2 cellular contexts compared by ENCODE assay signal in genomic region chr3:150335631-150336030, GRCh38.
TF ChIP-seq lines count a peak whose summit lies in the region.

No MANE protein-coding gene starts in this region.

TF ChIP-seq in GM23338, 12 proteins besides CTCF, POLR2A, EP300 and RAD21:
- TF ChIP-seq CREB1 (CRISPR knock-in tag; IDR thresholded peaks at IDR 0.05; ENCODE audit: low read depth) (no peak), NANOG (IDR thresholded peaks at IDR 0.05; ENCODE audit: borderline replicate concordance) (no peak)
- TF ChIP-seq, protein P1, sequence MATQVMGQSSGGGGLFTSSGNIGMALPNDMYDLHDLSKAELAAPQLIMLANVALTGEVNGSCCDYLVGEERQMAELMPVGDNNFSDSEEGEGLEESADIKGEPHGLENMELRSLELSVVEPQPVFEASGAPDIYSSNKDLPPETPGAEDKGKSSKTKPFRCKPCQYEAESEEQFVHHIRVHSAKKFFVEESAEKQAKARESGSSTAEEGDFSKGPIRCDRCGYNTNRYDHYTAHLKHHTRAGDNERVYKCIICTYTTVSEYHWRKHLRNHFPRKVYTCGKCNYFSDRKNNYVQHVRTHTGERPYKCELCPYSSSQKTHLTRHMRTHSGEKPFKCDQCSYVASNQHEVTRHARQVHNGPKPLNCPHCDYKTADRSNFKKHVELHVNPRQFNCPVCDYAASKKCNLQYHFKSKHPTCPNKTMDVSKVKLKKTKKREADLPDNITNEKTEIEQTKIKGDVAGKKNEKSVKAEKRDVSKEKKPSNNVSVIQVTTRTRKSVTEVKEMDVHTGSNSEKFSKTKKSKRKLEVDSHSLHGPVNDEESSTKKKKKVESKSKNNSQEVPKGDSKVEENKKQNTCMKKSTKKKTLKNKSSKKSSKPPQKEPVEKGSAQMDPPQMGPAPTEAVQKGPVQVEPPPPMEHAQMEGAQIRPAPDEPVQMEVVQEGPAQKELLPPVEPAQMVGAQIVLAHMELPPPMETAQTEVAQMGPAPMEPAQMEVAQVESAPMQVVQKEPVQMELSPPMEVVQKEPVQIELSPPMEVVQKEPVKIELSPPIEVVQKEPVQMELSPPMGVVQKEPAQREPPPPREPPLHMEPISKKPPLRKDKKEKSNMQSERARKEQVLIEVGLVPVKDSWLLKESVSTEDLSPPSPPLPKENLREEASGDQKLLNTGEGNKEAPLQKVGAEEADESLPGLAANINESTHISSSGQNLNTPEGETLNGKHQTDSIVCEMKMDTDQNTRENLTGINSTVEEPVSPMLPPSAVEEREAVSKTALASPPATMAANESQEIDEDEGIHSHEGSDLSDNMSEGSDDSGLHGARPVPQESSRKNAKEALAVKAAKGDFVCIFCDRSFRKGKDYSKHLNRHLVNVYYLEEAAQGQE (IDR thresholded peaks at IDR 0.05; ENCODE audit: unreplicated experiment), result no peak
- TF ChIP-seq, protein P2, sequence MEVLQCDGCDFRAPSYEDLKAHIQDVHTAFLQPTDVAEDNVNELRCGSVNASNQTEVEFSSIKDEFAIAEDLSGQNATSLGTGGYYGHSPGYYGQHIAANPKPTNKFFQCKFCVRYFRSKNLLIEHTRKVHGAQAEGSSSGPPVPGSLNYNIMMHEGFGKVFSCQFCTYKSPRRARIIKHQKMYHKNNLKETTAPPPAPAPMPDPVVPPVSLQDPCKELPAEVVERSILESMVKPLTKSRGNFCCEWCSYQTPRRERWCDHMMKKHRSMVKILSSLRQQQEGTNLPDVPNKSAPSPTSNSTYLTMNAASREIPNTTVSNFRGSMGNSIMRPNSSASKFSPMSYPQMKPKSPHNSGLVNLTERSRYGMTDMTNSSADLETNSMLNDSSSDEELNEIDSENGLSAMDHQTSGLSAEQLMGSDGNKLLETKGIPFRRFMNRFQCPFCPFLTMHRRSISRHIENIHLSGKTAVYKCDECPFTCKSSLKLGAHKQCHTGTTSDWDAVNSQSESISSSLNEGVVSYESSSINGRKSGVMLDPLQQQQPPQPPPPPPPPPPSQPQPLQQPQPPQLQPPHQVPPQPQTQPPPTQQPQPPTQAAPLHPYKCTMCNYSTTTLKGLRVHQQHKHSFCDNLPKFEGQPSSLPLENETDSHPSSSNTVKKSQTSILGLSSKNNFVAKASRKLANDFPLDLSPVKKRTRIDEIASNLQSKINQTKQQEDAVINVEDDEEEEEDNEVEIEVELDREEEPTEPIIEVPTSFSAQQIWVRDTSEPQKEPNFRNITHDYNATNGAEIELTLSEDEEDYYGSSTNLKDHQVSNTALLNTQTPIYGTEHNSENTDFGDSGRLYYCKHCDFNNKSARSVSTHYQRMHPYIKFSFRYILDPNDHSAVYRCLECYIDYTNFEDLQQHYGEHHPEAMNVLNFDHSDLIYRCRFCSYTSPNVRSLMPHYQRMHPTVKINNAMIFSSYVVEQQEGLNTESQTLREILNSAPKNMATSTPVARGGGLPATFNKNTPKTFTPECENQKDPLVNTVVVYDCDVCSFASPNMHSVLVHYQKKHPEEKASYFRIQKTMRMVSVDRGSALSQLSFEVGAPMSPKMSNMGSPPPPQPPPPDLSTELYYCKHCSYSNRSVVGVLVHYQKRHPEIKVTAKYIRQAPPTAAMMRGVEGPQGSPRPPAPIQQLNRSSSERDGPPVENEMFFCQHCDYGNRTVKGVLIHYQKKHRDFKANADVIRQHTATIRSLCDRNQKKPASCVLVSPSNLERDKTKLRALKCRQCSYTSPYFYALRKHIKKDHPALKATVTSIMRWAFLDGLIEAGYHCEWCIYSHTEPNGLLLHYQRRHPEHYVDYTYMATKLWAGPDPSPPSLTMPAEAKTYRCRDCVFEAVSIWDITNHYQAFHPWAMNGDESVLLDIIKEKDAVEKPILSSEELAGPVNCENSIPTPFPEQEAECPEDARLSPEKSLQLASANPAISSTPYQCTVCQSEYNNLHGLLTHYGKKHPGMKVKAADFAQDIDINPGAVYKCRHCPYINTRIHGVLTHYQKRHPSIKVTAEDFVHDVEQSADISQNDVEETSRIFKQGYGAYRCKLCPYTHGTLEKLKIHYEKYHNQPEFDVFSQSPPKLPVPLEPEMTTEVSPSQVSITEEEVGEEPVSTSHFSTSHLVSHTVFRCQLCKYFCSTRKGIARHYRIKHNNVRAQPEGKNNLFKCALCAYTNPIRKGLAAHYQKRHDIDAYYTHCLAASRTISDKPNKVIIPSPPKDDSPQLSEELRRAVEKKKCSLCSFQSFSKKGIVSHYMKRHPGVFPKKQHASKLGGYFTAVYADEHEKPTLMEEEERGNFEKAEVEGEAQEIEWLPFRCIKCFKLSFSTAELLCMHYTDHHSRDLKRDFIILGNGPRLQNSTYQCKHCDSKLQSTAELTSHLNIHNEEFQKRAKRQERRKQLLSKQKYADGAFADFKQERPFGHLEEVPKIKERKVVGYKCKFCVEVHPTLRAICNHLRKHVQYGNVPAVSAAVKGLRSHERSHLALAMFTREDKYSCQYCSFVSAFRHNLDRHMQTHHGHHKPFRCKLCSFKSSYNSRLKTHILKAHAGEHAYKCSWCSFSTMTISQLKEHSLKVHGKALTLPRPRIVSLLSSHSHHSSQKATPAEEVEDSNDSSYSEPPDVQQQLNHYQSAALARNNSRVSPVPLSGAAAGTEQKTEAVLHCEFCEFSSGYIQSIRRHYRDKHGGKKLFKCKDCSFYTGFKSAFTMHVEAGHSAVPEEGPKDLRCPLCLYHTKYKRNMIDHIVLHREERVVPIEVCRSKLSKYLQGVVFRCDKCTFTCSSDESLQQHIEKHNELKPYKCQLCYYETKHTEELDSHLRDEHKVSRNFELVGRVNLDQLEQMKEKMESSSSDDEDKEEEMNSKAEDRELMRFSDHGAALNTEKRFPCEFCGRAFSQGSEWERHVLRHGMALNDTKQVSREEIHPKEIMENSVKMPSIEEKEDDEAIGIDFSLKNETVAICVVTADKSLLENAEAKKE (CRISPR knock-in tag; IDR thresholded peaks at IDR 0.05), result no peak

TF ChIP-seq in H1, 55 proteins besides CTCF, POLR2A, EP300 and RAD21:
- TF ChIP-seq KDM5A (IDR thresholded peaks at IDR 0.05; ENCODE audit: low read length), result no peak
- TF ChIP-seq, protein P3, sequence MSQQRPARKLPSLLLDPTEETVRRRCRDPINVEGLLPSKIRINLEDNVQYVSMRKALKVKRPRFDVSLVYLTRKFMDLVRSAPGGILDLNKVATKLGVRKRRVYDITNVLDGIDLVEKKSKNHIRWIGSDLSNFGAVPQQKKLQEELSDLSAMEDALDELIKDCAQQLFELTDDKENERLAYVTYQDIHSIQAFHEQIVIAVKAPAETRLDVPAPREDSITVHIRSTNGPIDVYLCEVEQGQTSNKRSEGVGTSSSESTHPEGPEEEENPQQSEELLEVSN (IDR thresholded peaks at IDR 0.05), result no peak
- no peak for TF ChIP-seq SIN3A (conservative IDR thresholded peaks at IDR 0.05 in 1 of 2, IDR thresholded peaks at IDR 0.05 in 1 of 2; ENCODE audit: low read depth in 1 of 2, low read length in 2 of 2)
- TF ChIP-seq USF2 (IDR thresholded peaks at IDR 0.05; ENCODE audit: low read length), result no peak
- TF ChIP-seq BRCA1 (IDR thresholded peaks at IDR 0.05; ENCODE audit: low read depth, low read length), result no peak
- no peak for TF ChIP-seq CHD1 (IDR thresholded peaks at IDR 0.05; ENCODE audit: low read depth, low read length)
- no peak for TF ChIP-seq HDAC6 (IDR thresholded peaks at IDR 0.05; ENCODE audit: low read depth, low read length)
- no peak for TF ChIP-seq GABPA (IDR thresholded peaks at IDR 0.05; ENCODE audit: borderline replicate concordance, insufficient read depth, low read length)
- no peak for TF ChIP-seq JUND (IDR thresholded peaks at IDR 0.05; ENCODE audit: low read length)
- TF ChIP-seq POLR2AphosphoS5 (IDR thresholded peaks at IDR 0.05; ENCODE audit: low read depth, low read length), result no peak
- no peak for TF ChIP-seq MAFK (IDR thresholded peaks at IDR 0.05; ENCODE audit: low read depth, low read length)
- TF ChIP-seq SIX5 (IDR thresholded peaks at IDR 0.05; ENCODE audit: low read depth, low read length), result no peak
- no peak for TF ChIP-seq KDM4A (IDR thresholded peaks at IDR 0.05; ENCODE audit: low read depth, low read length, severe bottlenecking)
- no peak for TF ChIP-seq CREB1 (IDR thresholded peaks at IDR 0.05)
- no peak for TF ChIP-seq RNF2 (IDR thresholded peaks at IDR 0.05; ENCODE audit: borderline replicate concordance, low read depth, low read length, missing control alignments, poor library complexity, severe bottlenecking)
- no peak for TF ChIP-seq CHD2 (IDR thresholded peaks at IDR 0.05; ENCODE audit: low read length)
- TF ChIP-seq, protein P4, sequence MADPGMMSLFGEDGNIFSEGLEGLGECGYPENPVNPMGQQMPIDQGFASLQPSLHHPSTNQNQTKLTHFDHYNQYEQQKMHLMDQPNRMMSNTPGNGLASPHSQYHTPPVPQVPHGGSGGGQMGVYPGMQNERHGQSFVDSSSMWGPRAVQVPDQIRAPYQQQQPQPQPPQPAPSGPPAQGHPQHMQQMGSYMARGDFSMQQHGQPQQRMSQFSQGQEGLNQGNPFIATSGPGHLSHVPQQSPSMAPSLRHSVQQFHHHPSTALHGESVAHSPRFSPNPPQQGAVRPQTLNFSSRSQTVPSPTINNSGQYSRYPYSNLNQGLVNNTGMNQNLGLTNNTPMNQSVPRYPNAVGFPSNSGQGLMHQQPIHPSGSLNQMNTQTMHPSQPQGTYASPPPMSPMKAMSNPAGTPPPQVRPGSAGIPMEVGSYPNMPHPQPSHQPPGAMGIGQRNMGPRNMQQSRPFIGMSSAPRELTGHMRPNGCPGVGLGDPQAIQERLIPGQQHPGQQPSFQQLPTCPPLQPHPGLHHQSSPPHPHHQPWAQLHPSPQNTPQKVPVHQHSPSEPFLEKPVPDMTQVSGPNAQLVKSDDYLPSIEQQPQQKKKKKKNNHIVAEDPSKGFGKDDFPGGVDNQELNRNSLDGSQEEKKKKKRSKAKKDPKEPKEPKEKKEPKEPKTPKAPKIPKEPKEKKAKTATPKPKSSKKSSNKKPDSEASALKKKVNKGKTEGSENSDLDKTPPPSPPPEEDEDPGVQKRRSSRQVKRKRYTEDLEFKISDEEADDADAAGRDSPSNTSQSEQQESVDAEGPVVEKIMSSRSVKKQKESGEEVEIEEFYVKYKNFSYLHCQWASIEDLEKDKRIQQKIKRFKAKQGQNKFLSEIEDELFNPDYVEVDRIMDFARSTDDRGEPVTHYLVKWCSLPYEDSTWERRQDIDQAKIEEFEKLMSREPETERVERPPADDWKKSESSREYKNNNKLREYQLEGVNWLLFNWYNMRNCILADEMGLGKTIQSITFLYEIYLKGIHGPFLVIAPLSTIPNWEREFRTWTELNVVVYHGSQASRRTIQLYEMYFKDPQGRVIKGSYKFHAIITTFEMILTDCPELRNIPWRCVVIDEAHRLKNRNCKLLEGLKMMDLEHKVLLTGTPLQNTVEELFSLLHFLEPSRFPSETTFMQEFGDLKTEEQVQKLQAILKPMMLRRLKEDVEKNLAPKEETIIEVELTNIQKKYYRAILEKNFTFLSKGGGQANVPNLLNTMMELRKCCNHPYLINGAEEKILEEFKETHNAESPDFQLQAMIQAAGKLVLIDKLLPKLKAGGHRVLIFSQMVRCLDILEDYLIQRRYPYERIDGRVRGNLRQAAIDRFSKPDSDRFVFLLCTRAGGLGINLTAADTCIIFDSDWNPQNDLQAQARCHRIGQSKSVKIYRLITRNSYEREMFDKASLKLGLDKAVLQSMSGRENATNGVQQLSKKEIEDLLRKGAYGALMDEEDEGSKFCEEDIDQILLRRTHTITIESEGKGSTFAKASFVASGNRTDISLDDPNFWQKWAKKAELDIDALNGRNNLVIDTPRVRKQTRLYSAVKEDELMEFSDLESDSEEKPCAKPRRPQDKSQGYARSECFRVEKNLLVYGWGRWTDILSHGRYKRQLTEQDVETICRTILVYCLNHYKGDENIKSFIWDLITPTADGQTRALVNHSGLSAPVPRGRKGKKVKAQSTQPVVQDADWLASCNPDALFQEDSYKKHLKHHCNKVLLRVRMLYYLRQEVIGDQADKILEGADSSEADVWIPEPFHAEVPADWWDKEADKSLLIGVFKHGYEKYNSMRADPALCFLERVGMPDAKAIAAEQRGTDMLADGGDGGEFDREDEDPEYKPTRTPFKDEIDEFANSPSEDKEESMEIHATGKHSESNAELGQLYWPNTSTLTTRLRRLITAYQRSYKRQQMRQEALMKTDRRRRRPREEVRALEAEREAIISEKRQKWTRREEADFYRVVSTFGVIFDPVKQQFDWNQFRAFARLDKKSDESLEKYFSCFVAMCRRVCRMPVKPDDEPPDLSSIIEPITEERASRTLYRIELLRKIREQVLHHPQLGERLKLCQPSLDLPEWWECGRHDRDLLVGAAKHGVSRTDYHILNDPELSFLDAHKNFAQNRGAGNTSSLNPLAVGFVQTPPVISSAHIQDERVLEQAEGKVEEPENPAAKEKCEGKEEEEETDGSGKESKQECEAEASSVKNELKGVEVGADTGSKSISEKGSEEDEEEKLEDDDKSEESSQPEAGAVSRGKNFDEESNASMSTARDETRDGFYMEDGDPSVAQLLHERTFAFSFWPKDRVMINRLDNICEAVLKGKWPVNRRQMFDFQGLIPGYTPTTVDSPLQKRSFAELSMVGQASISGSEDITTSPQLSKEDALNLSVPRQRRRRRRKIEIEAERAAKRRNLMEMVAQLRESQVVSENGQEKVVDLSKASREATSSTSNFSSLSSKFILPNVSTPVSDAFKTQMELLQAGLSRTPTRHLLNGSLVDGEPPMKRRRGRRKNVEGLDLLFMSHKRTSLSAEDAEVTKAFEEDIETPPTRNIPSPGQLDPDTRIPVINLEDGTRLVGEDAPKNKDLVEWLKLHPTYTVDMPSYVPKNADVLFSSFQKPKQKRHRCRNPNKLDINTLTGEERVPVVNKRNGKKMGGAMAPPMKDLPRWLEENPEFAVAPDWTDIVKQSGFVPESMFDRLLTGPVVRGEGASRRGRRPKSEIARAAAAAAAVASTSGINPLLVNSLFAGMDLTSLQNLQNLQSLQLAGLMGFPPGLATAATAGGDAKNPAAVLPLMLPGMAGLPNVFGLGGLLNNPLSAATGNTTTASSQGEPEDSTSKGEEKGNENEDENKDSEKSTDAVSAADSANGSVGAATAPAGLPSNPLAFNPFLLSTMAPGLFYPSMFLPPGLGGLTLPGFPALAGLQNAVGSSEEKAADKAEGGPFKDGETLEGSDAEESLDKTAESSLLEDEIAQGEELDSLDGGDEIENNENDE (IDR thresholded peaks at IDR 0.05; ENCODE audit: insufficient replicate concordance, low read length), result no peak
